Comparison of ENCODE assay signal across 8 cellular contexts in the genomic region with DNA sequence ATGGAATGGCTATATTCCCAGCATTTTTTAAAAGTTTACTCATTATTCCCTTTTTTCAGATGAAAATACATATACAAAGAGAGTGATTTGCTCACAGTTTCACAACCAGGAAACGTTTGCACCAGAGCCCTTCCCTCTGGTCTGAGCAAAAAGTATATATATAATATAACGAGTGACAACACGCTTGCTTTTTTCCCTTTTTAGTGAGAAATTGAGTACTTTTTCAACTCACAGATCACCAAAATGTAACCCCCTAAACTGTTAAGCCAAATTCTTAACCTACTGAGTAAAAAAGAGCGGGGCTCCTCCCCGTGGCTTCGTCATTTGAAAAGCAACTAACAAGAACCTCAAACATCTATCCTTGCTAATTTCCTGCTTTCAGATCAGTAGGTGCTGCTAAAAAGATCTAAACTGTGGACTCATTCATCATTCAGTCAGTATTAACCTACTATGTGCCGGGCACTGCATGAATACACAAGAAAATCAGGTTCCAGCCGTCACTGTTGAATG. TPM values are rescaled to one million over a fixed set of nuclear protein-coding genes. Genes with fewer than 3 reads are reported as not detected.
DNase-seq lines count a peak whose midpoint lies in the region; ATAC-seq and TF ChIP-seq lines count a peak whose summit lies in the region.

No MANE protein-coding gene starts in this region.

- no peak for TF ChIP-seq CTCF in prostate gland (IDR thresholded peaks at IDR 0.05)

- no peaks in the 10 kb centered on the region for H3K4me1 ChIP-seq in prostate gland (replicated peaks)

- 16% methylated on average over 8 of the region's 8 CpGs for WGBS in prostate gland

- H3K27ac ChIP-seq in prostate gland: peak overlapping the region; percentile 87 to 97

- peak overlapping the region; percentile 99 for H3K4me3 ChIP-seq in prostate gland

- no peaks in the 10 kb centered on the region for H3K36me3 ChIP-seq in prostate gland

- intact Hi-C loops in prostate gland (cut with DNase I): loop anchor here (5.0 to 10.0 kb wide), 5 partner anchors 48 to 480 kb away; partner anchors contain the start of genes HSDL2 and INIP

- peaks cover 3% of the 10 kb centered on the region for H3K36me3 Mint-ChIP-seq in activated CD4-positive, alpha-beta memory T cell treated with anti-CD3 and anti-CD28 coated beads, Interleukin-2, amount 10 ng/mL, durations not matched to agents 7 days and 5 days (ENCODE audit: low read depth)

- no peaks in the 10 kb centered on the region for H3K27me3 ChIP-seq in prostate gland (replicated peaks; ENCODE audit: insufficient read depth)

- DNase-seq in DMS53 treated with DMSO at 0.1 percent for 48 hours (lab: John Stamatoyannopoulos, UW; ENCODE audit: unreplicated experiment) (peak; percentile 39), Kasumi-1 (lab: John Stamatoyannopoulos, UW) (peak; percentile 47 to 76), fibroblast of gingiva (ENCODE audit: low read depth) (peak; percentile 15), prostate gland (ENCODE audit: low spot score) (peak; percentile 21), left lobe of liver (ENCODE audit: low spot score) (no peak), NCI-H226 (no peak)
- peak; percentile 63 for DNase-seq in activated CD4-positive, alpha-beta memory T cell treated with anti-CD3 and anti-CD28 coated beads, Interleukin-2, amount 10 ng/mL, durations not matched to agents 7 days and 5 days

- H3K4me1 Mint-ChIP-seq in activated CD4-positive, alpha-beta memory T cell treated with anti-CD3 and anti-CD28 coated beads, Interleukin-2, amount 10 ng/mL, durations not matched to agents 7 days and 5 days: peaks cover 32% of the 10 kb centered on the region

- POLR2A ChIA-PET in activated CD4-positive, alpha-beta memory T cell treated with anti-CD3 and anti-CD28 coated beads, Interleukin-2, amount 10 ng/mL, durations not matched to agents 7 days and 5 days (lab: Charles Lee): interaction anchor here (0.9 to 4.5 kb wide), 14 partner anchors 10 to 437 kb away, joined by 3 to 90 read pairs (median 7); partner anchors contain the start of genes HSDL2 and UGCG

- H3K4me3 Mint-ChIP-seq in activated CD4-positive, alpha-beta memory T cell treated with anti-CD3 and anti-CD28 coated beads, Interleukin-2, amount 10 ng/mL, durations not matched to agents 7 days and 5 days: peak overlapping the region; percentile 88

- CTCF ChIA-PET in activated CD4-positive, alpha-beta memory T cell treated with anti-CD3 and anti-CD28 coated beads, Interleukin-2, amount 10 ng/mL, durations not matched to agents 7 days and 5 days (lab: Charles Lee): interaction anchor here (0.6 to 3.6 kb wide), 9 partner anchors 16 to 237 kb away, joined by 3 to 16 read pairs (median 4); partner anchors contain the start of gene HSDL2

- peak overlapping the region; percentile 87 for H3K27ac Mint-ChIP-seq in activated CD4-positive, alpha-beta memory T cell treated with anti-CD3 and anti-CD28 coated beads, Interleukin-2, amount 10 ng/mL, durations not matched to agents 7 days and 5 days

- H3K9me3 ChIP-seq in prostate gland: no peaks in the 10 kb centered on the region

- H3K9me3 Mint-ChIP-seq in activated CD4-positive, alpha-beta memory T cell treated with anti-CD3 and anti-CD28 coated beads, Interleukin-2, amount 10 ng/mL, durations not matched to agents 7 days and 5 days: no peaks in the 10 kb centered on the region

- H3K27me3 Mint-ChIP-seq in activated CD4-positive, alpha-beta memory T cell treated with anti-CD3 and anti-CD28 coated beads, Interleukin-2, amount 10 ng/mL, durations not matched to agents 7 days and 5 days: no peaks in the 10 kb centered on the region

- no peak for ATAC-seq in left lobe of liver
- ATAC-seq in HG03039 (IDR thresholded peaks at IDR 0.05; ENCODE audit: unreplicated experiment): no peak

- no peak for TF ChIP-seq POLR2A in prostate gland (IDR thresholded peaks at IDR 0.05)

RNA-seq across cellular contexts. Expression of gene PTBP3, which starts 1.0 kb away (rescaled TPM):
- 100 to 1,000 TPM; 177 TPM for total RNA-seq in activated CD4-positive, alpha-beta memory T cell treated with anti-CD3 and anti-CD28 coated beads, Interleukin-2, amount 10 ng/mL, durations not matched to agents 7 days and 5 days
- total RNA-seq in prostate gland (100 to 1,000 TPM in 1 of 2 donors, 10 to 100 TPM in 1; 56.6 to 140 TPM), left lobe of liver (18.7 TPM)

RNA-seq across cellular contexts. Expression of gene HSDL2, which starts 45.5 kb away (rescaled TPM):
- total RNA-seq in activated CD4-positive, alpha-beta memory T cell treated with anti-CD3 and anti-CD28 coated beads, Interleukin-2, amount 10 ng/mL, durations not matched to agents 7 days and 5 days: 10 to 100 TPM; 18.4 to 19.4 TPM
- total RNA-seq in prostate gland (10 to 100 TPM; 22.2 to 25.2 TPM), left lobe of liver (83.8 TPM)

Comparison
In these comparisons a context has a peak if more than half of its experiments do, and no peak if none do; other contexts are left out.
1. DNase-seq: peak in DMS53 treated with DMSO at 0.1 percent for 48 hours (single experiment), Kasumi-1 (2 of 2), activated CD4-positive, alpha-beta memory T cell treated with anti-CD3 and anti-CD28 coated beads, Interleukin-2, amount 10 ng/mL, durations not matched to agents 7 days and 5 days (single experiment), fibroblast of gingiva (single experiment) and prostate gland (single experiment); none in left lobe of liver (single experiment) and NCI-H226 (single experiment).